Comparison of ENCODE assay signal across 26 cellular contexts in the genomic region with DNA sequence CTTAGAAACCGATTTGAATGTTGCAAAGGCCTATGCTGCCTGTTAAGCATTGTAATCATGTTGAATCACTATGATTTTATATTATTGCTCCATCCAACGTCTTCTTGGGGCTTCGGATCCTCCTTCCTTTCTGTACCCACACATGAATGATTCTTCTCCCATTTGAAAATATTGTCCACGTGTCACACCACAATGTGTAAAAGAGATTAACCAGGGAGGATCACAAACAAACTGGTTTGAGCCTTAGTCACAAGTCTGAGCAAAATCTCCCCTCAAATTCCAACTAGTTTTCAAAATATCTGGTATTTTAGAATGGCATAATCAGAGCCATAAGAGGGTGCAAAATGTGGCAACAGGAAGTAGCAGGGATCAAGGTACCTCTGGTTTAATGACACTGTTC.
"Had no signal": no experiment of that assay in that cellular context is flagged by ENCODE, and none has a peak within 500 bp of the region (broad histone marks: within the 10 kb centered on the region; RNA-seq: fewer than 3 reads in every experiment).

No MANE protein-coding gene starts in this region.

- H3K36me3 ChIP-seq: cardiac muscle cell, left lung, neutrophil, pancreas, transverse colon, WERI-Rb-1 had no signal

- H3K4me3 ChIP-seq: body of pancreas, cardiac muscle cell, hepatocyte, left lung, pancreas, transverse colon had no signal

- H3K36me3 Mint-ChIP-seq: activated CD8-positive, alpha-beta memory T cell treated with anti-CD3 and anti-CD28 coated beads, Interleukin-2, amount 10 ng/mL, durations not matched to agents 7 days and 5 days; natural killer cell; stimulated activated effector memory CD8-positive, alpha-beta T cell treated with anti-CD3 and anti-CD28 coated beads, Interleukin-12 subunit alpha, Interleukin-12 subunit beta, amount 100 ng/mL, for 72 hours had no signal

- H2AFZ ChIP-seq: hepatocyte had no signal

- DNase-seq: activated CD4-positive, alpha-beta T cell treated with anti-CD3 and anti-CD28 coated beads, Interleukin-2, amount 10 ng/mL, durations not matched to agents 7 days and 5 days; activated CD4-positive, CD25-positive, alpha-beta regulatory T cell treated with anti-CD3 and anti-CD28 coated beads, Interleukin-2, amount 50 U/mL, for 72 hours; activated CD8-positive, alpha-beta memory T cell treated with anti-CD3 and anti-CD28 coated beads, Interleukin-2, amount 10 ng/mL, durations not matched to agents 7 days and 5 days; activated CD8-positive, alpha-beta T cell treated with anti-CD3 and anti-CD28 coated beads for 36 hours; activated gamma-delta T cell; activated naive CD4-positive, alpha-beta T cell treated with anti-CD3 and anti-CD28 coated beads, Interleukin-2, amount 50 U/mL, for 16 hours; activated naive CD8-positive, alpha-beta T cell treated with anti-CD3 and anti-CD28 coated beads, Interleukin-2, amount 50 U/mL, for 24 hours; activated T-cell treated with anti-CD3 and anti-CD28 coated beads for 4 hours; anterior cingulate cortex; body of pancreas; foreskin melanocyte; glutamatergic neuron; kidney glomerular epithelial cell; left lung; mammary epithelial cell; midbrain; natural killer cell; pancreas; stimulated activated CD4-positive, alpha-beta T cell treated with anti-CD3 and anti-CD28 coated beads, Interleukin-2, amount 100 ng/mL, for 24 hours; transverse colon; WERI-Rb-1 had no signal

- H3K27ac Mint-ChIP-seq: activated CD4-positive, alpha-beta T cell treated with anti-CD3 and anti-CD28 coated beads, Interleukin-2, amount 10 ng/mL, durations not matched to agents 7 days and 5 days; activated CD8-positive, alpha-beta memory T cell treated with anti-CD3 and anti-CD28 coated beads, Interleukin-2, amount 10 ng/mL, durations not matched to agents 7 days and 5 days; activated CD8-positive, alpha-beta T cell treated with anti-CD3 and anti-CD28 coated beads for 36 hours; activated naive CD8-positive, alpha-beta T cell treated with anti-CD3 and anti-CD28 coated beads, Interleukin-2, amount 50 U/mL, for 24 hours; natural killer cell; stimulated activated effector memory CD8-positive, alpha-beta T cell treated with anti-CD3 and anti-CD28 coated beads, Interleukin-12 subunit alpha, Interleukin-12 subunit beta, amount 100 ng/mL, for 72 hours had no signal

- ATAC-seq: activated CD8-positive, alpha-beta memory T cell treated with anti-CD3 and anti-CD28 coated beads, Interleukin-2, amount 10 ng/mL, durations not matched to agents 7 days and 5 days; activated CD8-positive, alpha-beta T cell treated with anti-CD3 and anti-CD28 coated beads for 36 hours; activated naive CD8-positive, alpha-beta T cell treated with anti-CD3 and anti-CD28 coated beads, Interleukin-2, amount 50 U/mL, for 24 hours; body of pancreas; left lung; natural killer cell; stimulated activated effector memory CD8-positive, alpha-beta T cell treated with anti-CD3 and anti-CD28 coated beads, Interleukin-12 subunit alpha, Interleukin-12 subunit beta, amount 100 ng/mL, for 72 hours had no signal

- H3K27me3 ChIP-seq: body of pancreas, cardiac muscle cell, hepatocyte, left lung, neutrophil, pancreas, transverse colon had no signal

- H3K9me3 ChIP-seq: body of pancreas, left lung, neutrophil, pancreas, transverse colon had no signal

- H3K27ac ChIP-seq: body of pancreas, cardiac muscle cell, epithelial cell of prostate, hepatocyte, left lung, neutrophil, pancreas, transverse colon, WERI-Rb-1 had no signal

- H3K9me3 Mint-ChIP-seq: activated CD4-positive, alpha-beta T cell treated with anti-CD3 and anti-CD28 coated beads, Interleukin-2, amount 10 ng/mL, durations not matched to agents 7 days and 5 days had no signal

- H3K4me1 ChIP-seq: left lung, transverse colon had no signal

- H3K4me2 ChIP-seq: hepatocyte had no signal

- H3K4me3 Mint-ChIP-seq: activated CD4-positive, alpha-beta T cell treated with anti-CD3 and anti-CD28 coated beads, Interleukin-2, amount 10 ng/mL, durations not matched to agents 7 days and 5 days; activated CD8-positive, alpha-beta memory T cell treated with anti-CD3 and anti-CD28 coated beads, Interleukin-2, amount 10 ng/mL, durations not matched to agents 7 days and 5 days; activated CD8-positive, alpha-beta T cell treated with anti-CD3 and anti-CD28 coated beads for 36 hours; activated naive CD8-positive, alpha-beta T cell treated with anti-CD3 and anti-CD28 coated beads, Interleukin-2, amount 50 U/mL, for 24 hours; natural killer cell; stimulated activated effector memory CD8-positive, alpha-beta T cell treated with anti-CD3 and anti-CD28 coated beads, Interleukin-12 subunit alpha, Interleukin-12 subunit beta, amount 100 ng/mL, for 72 hours had no signal

- H3K79me2 ChIP-seq: hepatocyte had no signal

- H3K4me1 Mint-ChIP-seq: activated CD4-positive, alpha-beta T cell treated with anti-CD3 and anti-CD28 coated beads, Interleukin-2, amount 10 ng/mL, durations not matched to agents 7 days and 5 days; activated CD8-positive, alpha-beta memory T cell treated with anti-CD3 and anti-CD28 coated beads, Interleukin-2, amount 10 ng/mL, durations not matched to agents 7 days and 5 days; activated naive CD8-positive, alpha-beta T cell treated with anti-CD3 and anti-CD28 coated beads, Interleukin-2, amount 50 U/mL, for 24 hours; natural killer cell; stimulated activated effector memory CD8-positive, alpha-beta T cell treated with anti-CD3 and anti-CD28 coated beads, Interleukin-12 subunit alpha, Interleukin-12 subunit beta, amount 100 ng/mL, for 72 hours had no signal
